ENCODE assay signal across 23 cellular contexts in the genomic region with DNA sequence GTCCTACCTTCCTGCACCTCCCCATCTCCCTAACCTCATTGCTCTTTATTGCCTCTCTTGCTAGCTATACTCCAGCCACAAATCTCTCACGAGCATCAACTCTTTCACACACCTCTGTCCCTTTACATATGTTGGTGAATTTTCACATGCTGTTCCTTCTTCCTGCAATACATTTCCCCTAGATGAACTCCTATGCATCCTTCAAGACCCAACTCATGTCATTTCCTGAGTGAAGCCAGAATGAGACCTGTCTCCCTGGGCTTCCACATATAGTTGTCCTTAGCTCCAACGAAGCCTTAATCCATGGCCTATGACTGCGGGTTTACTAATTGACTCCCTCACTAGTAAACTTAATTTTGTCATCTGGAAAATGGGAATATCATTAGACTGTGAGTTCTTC.
DNase-seq lines count a peak whose midpoint lies in the region; ATAC-seq, FAIRE-seq and TF ChIP-seq lines count a peak whose summit lies in the region.
"Had no signal": no experiment of that assay in that cellular context is flagged by ENCODE, and none has a peak within 500 bp of the region (broad histone marks: within the 10 kb centered on the region; RNA-seq: fewer than 3 reads in every experiment).

No MANE protein-coding gene starts in this region.

- peak overlapping the region; percentile 0 for H3K27ac Mint-ChIP-seq in neural progenitor cell
- no peak overlapping the region for H3K27ac Mint-ChIP-seq in activated CD4-positive, alpha-beta memory T cell treated with anti-CD3 and anti-CD28 coated beads, Interleukin-2, amount 10 ng/mL, durations not matched to agents 7 days and 5 days
- H3K27ac Mint-ChIP-seq: CD8-positive, alpha-beta memory T cell had no signal

- TF ChIP-seq CTCF in Loucy (conservative IDR thresholded peaks at IDR 0.05; ENCODE audit: low read length) (no peak), bronchial epithelial cell (IDR thresholded peaks at IDR 0.05; ENCODE audit: insufficient read depth, low read length, severe bottlenecking) (no peak), neural progenitor cell (IDR thresholded peaks at IDR 0.05) (no peak)

- POLR2A ChIA-PET in activated CD4-positive, alpha-beta memory T cell treated with anti-CD3 and anti-CD28 coated beads, Interleukin-2, amount 10 ng/mL, durations not matched to agents 7 days and 5 days (lab: Charles Lee) = no interaction called here

- no peaks in the 10 kb centered on the region for H3K27me3 ChIP-seq in Loucy (ENCODE audit: insufficient read depth, low read length, poor library complexity, severe bottlenecking)
- H3K27me3 ChIP-seq in bronchial epithelial cell (ENCODE audit: control insufficient read depth, insufficient read depth, low read length) = no peaks in the 10 kb centered on the region
- no peaks in the 10 kb centered on the region for H3K27me3 ChIP-seq in neural progenitor cell
- H3K27me3 ChIP-seq: BE2C had no signal

- CTCF ChIA-PET in activated CD4-positive, alpha-beta memory T cell treated with anti-CD3 and anti-CD28 coated beads, Interleukin-2, amount 10 ng/mL, durations not matched to agents 7 days and 5 days (lab: Charles Lee) = no interaction called here

- H3F3A ChIP-seq in Loucy (ENCODE audit: low read depth) (peaks cover 7% of the 10 kb centered on the region; the same call in 1 of the 2 replicates), neural progenitor cell (ENCODE audit: low read depth) (peaks cover 16% of the 10 kb centered on the region)

- peak overlapping the region; percentile 60 for H3K9ac ChIP-seq in Loucy (ENCODE audit: low read depth, low read length, poor library complexity, severe bottlenecking)
- no peak overlapping the region for H3K9ac ChIP-seq in neural progenitor cell
- H3K9ac ChIP-seq: GM23248 had no signal

- H2AFZ ChIP-seq in Loucy (ENCODE audit: low read length) (no peak overlapping the region), neural progenitor cell (replicated peaks) (no peak overlapping the region)
- H2AFZ ChIP-seq: GM23248 had no signal

- H3K4me2 ChIP-seq in Loucy (ENCODE audit: low read depth, low read length, poor library complexity, severe bottlenecking) (no peak overlapping the region), neural progenitor cell (no peak overlapping the region)

- H3K27ac ChIP-seq in mesodermal cell (ENCODE audit: low read depth, low read length, severe bottlenecking) (peak overlapping the region; percentile 81), neural progenitor cell (no peak overlapping the region)
- H3K27ac ChIP-seq: GM23248 had no signal

- H3K79me2 ChIP-seq in Loucy (ENCODE audit: insufficient read depth, low read length) (no peaks in the 10 kb centered on the region), neural progenitor cell (ENCODE audit: low read depth) (no peaks in the 10 kb centered on the region)

- WGBS in mesodermal cell (ENCODE audit: insufficient coverage in 2 of 2), 2 experiments = 94 to 96% methylated on average over 2 to 3 of the region's 3 CpGs

- no peaks in the 10 kb centered on the region for H3K9me3 Mint-ChIP-seq in neural progenitor cell
- no peaks in the 10 kb centered on the region for H3K9me3 Mint-ChIP-seq in activated CD4-positive, alpha-beta memory T cell treated with anti-CD3 and anti-CD28 coated beads, Interleukin-2, amount 10 ng/mL, durations not matched to agents 7 days and 5 days
- H3K9me3 Mint-ChIP-seq: CD4-positive, CD25-positive, alpha-beta regulatory T cell; CD8-positive, alpha-beta memory T cell had no signal

- peaks cover 4% of the 10 kb centered on the region for H3K27me3 Mint-ChIP-seq in neural progenitor cell (ENCODE audit: insufficient read depth, low read depth)
- H3K27me3 Mint-ChIP-seq in activated CD4-positive, alpha-beta memory T cell treated with anti-CD3 and anti-CD28 coated beads, Interleukin-2, amount 10 ng/mL, durations not matched to agents 7 days and 5 days = peaks cover 13% of the 10 kb centered on the region

- H3K36me3 ChIP-seq in Loucy (ENCODE audit: insufficient read depth, low read length) (no peaks in the 10 kb centered on the region), bronchial epithelial cell (ENCODE audit: control insufficient read depth, insufficient read depth, low read length) (no peaks in the 10 kb centered on the region), mesodermal cell (ENCODE audit: control insufficient read depth, insufficient read depth, low read length) (no peaks in the 10 kb centered on the region), neural progenitor cell (no peaks in the 10 kb centered on the region)
- H3K36me3 ChIP-seq: HAP-1 had no signal

- H3K4me1 ChIP-seq in Loucy (ENCODE audit: insufficient read depth, low read length, poor library complexity, severe bottlenecking) (peaks cover 67% of the 10 kb centered on the region), mesodermal cell (ENCODE audit: control insufficient read depth, insufficient read depth, low read length, poor library complexity, severe bottlenecking) (peaks cover 50% of the 10 kb centered on the region), neural progenitor cell (peaks cover 20% of the 10 kb centered on the region)

- ATAC-seq in HG03039 (IDR thresholded peaks at IDR 0.05; ENCODE audit: unreplicated experiment) (no peak), HG02852 (IDR thresholded peaks at IDR 0.05; ENCODE audit: unreplicated experiment) (no peak), HG02678 (IDR thresholded peaks at IDR 0.05; ENCODE audit: unreplicated experiment) (no peak)
- ATAC-seq: GM12878 had no signal

- no peak for DNase-seq in bronchial epithelial cell (ENCODE audit: low read depth)
- no peak for DNase-seq in neural progenitor cell (ENCODE audit: low spot score)
- no peak for DNase-seq in activated CD4-positive, alpha-beta memory T cell treated with anti-CD3 and anti-CD28 coated beads, Interleukin-2, amount 10 ng/mL, durations not matched to agents 7 days and 5 days
- DNase-seq: ACHN; BE2C; C1 segment of cervical spinal cord; CD4-positive, CD25-positive, alpha-beta regulatory T cell; CD8-positive, alpha-beta memory T cell; COR-L47; DMS 273 treated with DMSO at 0.1 percent for 48 hours; DMS53; DND-41; EL had no signal

- no peaks in the 10 kb centered on the region for H4K20me1 ChIP-seq in Loucy (ENCODE audit: insufficient read depth, low read length, poor library complexity, severe bottlenecking)
- H4K20me1 ChIP-seq in neural progenitor cell (ENCODE audit: low read depth) = no peaks in the 10 kb centered on the region

- H3K9me3 ChIP-seq in Loucy (ENCODE audit: insufficient read depth, low read depth, low read length) (no peaks in the 10 kb centered on the region), mesodermal cell (ENCODE audit: control insufficient read depth, low read length) (no peaks in the 10 kb centered on the region), neural progenitor cell (ENCODE audit: low read depth) (no peaks in the 10 kb centered on the region)
- H3K9me3 ChIP-seq: BE2C, HAP-1 had no signal

- H3K4me3 Mint-ChIP-seq in neural progenitor cell = no peak overlapping the region
- H3K4me3 Mint-ChIP-seq in activated CD4-positive, alpha-beta memory T cell treated with anti-CD3 and anti-CD28 coated beads, Interleukin-2, amount 10 ng/mL, durations not matched to agents 7 days and 5 days = no peak overlapping the region
- H3K4me3 Mint-ChIP-seq: CD4-positive, CD25-positive, alpha-beta regulatory T cell; CD8-positive, alpha-beta memory T cell had no signal

- no peaks in the 10 kb centered on the region for H3K9me2 ChIP-seq in Loucy (replicated peaks; ENCODE audit: low read depth, low read length)

- peak; percentile 60 for FAIRE-seq in bronchial epithelial cell (lab: Jason Lieb, UNC)
- FAIRE-seq: A204.1, GM12878, GM19239 had no signal

- H3K4me3 ChIP-seq in Loucy (ENCODE audit: low read length, poor library complexity, severe bottlenecking) (no peak overlapping the region), bronchial epithelial cell (ENCODE audit: low read depth, low read length) (no peak overlapping the region), mesodermal cell (ENCODE audit: extremely low read depth, insufficient read depth, low read length, poor library complexity, severe bottlenecking) (no peak overlapping the region), neural progenitor cell (no peak overlapping the region)
- H3K4me3 ChIP-seq: GM12878, GM23248, HAP-1 had no signal

- peaks cover 35% of the 10 kb centered on the region for H3K4me1 Mint-ChIP-seq in neural progenitor cell
- no peaks in the 10 kb centered on the region for H3K4me1 Mint-ChIP-seq in activated CD4-positive, alpha-beta memory T cell treated with anti-CD3 and anti-CD28 coated beads, Interleukin-2, amount 10 ng/mL, durations not matched to agents 7 days and 5 days
- H3K4me1 Mint-ChIP-seq: CD4-positive, CD25-positive, alpha-beta regulatory T cell; CD8-positive, alpha-beta memory T cell had no signal

- H3K36me3 Mint-ChIP-seq in neural progenitor cell = no peaks in the 10 kb centered on the region
- H3K36me3 Mint-ChIP-seq in activated CD4-positive, alpha-beta memory T cell treated with anti-CD3 and anti-CD28 coated beads, Interleukin-2, amount 10 ng/mL, durations not matched to agents 7 days and 5 days (ENCODE audit: low read depth) = no peaks in the 10 kb centered on the region
- H3K36me3 Mint-ChIP-seq: CD4-positive, CD25-positive, alpha-beta regulatory T cell had no signal
